24 cellular contexts compared by ENCODE assay signal in genomic region chr4:30767147-30767546, GRCh38.
"Had no signal": no experiment of that assay in that cellular context is flagged by ENCODE, and none has a peak within 500 bp of the region (broad histone marks: within the 10 kb centered on the region; RNA-seq: fewer than 3 reads in every experiment).

No MANE protein-coding gene starts in this region.

- H3K9me3 ChIP-seq: esophagus muscularis mucosa, suprapubic skin, transverse colon, uterus had no signal

- H3K4me1 ChIP-seq: uterus had no signal

- H3K36me3 ChIP-seq: esophagus muscularis mucosa, suprapubic skin, transverse colon, uterus had no signal

- DNase-seq: activated CD4-positive, alpha-beta T cell treated with anti-CD3 and anti-CD28 coated beads, Interleukin-2, amount 10 ng/mL, durations not matched to agents 7 days and 5 days; activated CD8-positive, alpha-beta T cell treated with anti-CD3 and anti-CD28 coated beads for 36 hours; activated gamma-delta T cell; activated naive CD4-positive, alpha-beta T cell treated with anti-CD3 and anti-CD28 coated beads, Interleukin-2, amount 50 U/mL, for 16 hours; anterior cingulate cortex; central memory CD4-positive, alpha-beta T cell; dermis blood vessel endothelial cell; effector CD8-positive, alpha-beta T cell; glutamatergic neuron; hippocampal formation; left ventricle myocardium superior; naive B cell; occipital lobe; stimulated activated CD4-positive, alpha-beta T cell treated with anti-CD3 and anti-CD28 coated beads, Interleukin-12 subunit alpha, Interleukin-12 subunit beta, amount 100 ng/mL, for 4 hours; stimulated activated CD4-positive, alpha-beta T cell treated with anti-CD3 and anti-CD28 coated beads, Interleukin-4, amount 100 ng/mL, for 4 hours; stimulated activated naive CD8-positive, alpha-beta T cell treated with anti-CD3 and anti-CD28 coated beads, Interleukin-15, amount 100 ng/mL, for 72 hours; SW 1271; T-helper 2 cell; transverse colon; uterus had no signal

- H3K27ac ChIP-seq: esophagus muscularis mucosa, suprapubic skin, transverse colon, uterus, VCaP had no signal

- H3K4me3 ChIP-seq: esophagus muscularis mucosa, suprapubic skin, transverse colon, uterus had no signal

- H3K27me3 ChIP-seq: esophagus muscularis mucosa, suprapubic skin, transverse colon, uterus had no signal

- ATAC-seq: activated CD4-positive, CD25-positive, alpha-beta regulatory T cell treated with anti-CD3 and anti-CD28 coated beads, Interleukin-2, amount 50 U/mL, for 24 hours; activated CD8-positive, alpha-beta T cell treated with anti-CD3 and anti-CD28 coated beads for 36 hours; left ventricle myocardium superior; stimulated activated naive CD8-positive, alpha-beta T cell treated with anti-CD3 and anti-CD28 coated beads, Interleukin-15, amount 100 ng/mL, for 72 hours had no signal
